ENCODE assay signal across 11 cellular contexts in genomic region chr16:70749006-70749678, GRCh38. TPM values are rescaled to one million over a fixed set of nuclear protein-coding genes. Genes with fewer than 3 reads are reported as not detected.
DNase-seq lines count a peak whose midpoint lies in the region; ATAC-seq and TF ChIP-seq lines count a peak whose summit lies in the region.
"Had no signal": no experiment of that assay in that cellular context is flagged by ENCODE, and none has a peak within 500 bp of the region (broad histone marks: within the 10 kb centered on the region; RNA-seq: fewer than 3 reads in every experiment).

No MANE protein-coding gene starts in this region.

- H3K4me1 ChIP-seq in right cardiac atrium (ENCODE audit: control insufficient read depth, insufficient read depth, low read length) = peaks cover 23% of the 10 kb centered on the region
- peaks cover 89% of the 10 kb centered on the region for H3K4me1 ChIP-seq in mucosa of stomach (ENCODE audit: control insufficient read depth, insufficient read depth, low read length)
- peaks cover 85% of the 10 kb centered on the region for H3K4me1 ChIP-seq in vagina

- intact Hi-C loops in right cardiac atrium (cut with DNase I) = no loop called here
- intact Hi-C loops in Right ventricle myocardium superior (cut with DNase I) = no loop called here
- intact Hi-C loops in vagina (cut with DNase I) = no loop called here

- DNase-seq in right cardiac atrium = peak in 2 of 3 donors; percentile 39 to 45
- no peak for DNase-seq in Right ventricle myocardium superior
- no peak for DNase-seq in vagina (ENCODE audit: extremely low spot score in 2 of 2)
- no peak for DNase-seq in activated CD4-positive, alpha-beta T cell treated with anti-CD3 and anti-CD28 coated beads, Interleukin-2, amount 50 U/mL, for 1 hour
- no peak for DNase-seq in brain microvascular endothelial cell
- DNase-seq: HCEC 1CT; NK-92 treated with Interleukin-12 subunit alpha and Interleukin-12 subunit beta, amount 100 ng/mL, for 24 hours had no signal

- TF ChIP-seq CTCF in vagina (IDR thresholded peaks at IDR 0.05) (no peak), brain microvascular endothelial cell (IDR thresholded peaks at IDR 0.05; ENCODE audit: low read depth, low read length, missing control alignments) (no peak)

- H3K36me3 ChIP-seq in mucosa of stomach (ENCODE audit: control insufficient read depth, insufficient read depth, low read length) (no peaks in the 10 kb centered on the region), vagina (no peaks in the 10 kb centered on the region), brain microvascular endothelial cell (replicated peaks) (peaks cover 3% of the 10 kb centered on the region)

- H3K4me3 ChIP-seq in right cardiac atrium (ENCODE audit: low read length) (no peak overlapping the region), mucosa of stomach (ENCODE audit: low read length) (no peak overlapping the region), vagina (no peak overlapping the region), brain microvascular endothelial cell (ENCODE audit: low read depth, low read length) (no peak overlapping the region)
- H3K4me3 ChIP-seq: heart left ventricle had no signal

- peak overlapping the region; percentile 8 for H3K9ac ChIP-seq in mucosa of stomach (ENCODE audit: low read length)

- 89% methylated on average over 9 of the region's 9 CpGs for WGBS in right cardiac atrium

- ATAC-seq in right cardiac atrium = no peak
- ATAC-seq in Right ventricle myocardium superior (ENCODE audit: poor library complexity) = no peak
- no peak for ATAC-seq in GM19455 (IDR thresholded peaks at IDR 0.05; ENCODE audit: unreplicated experiment)
- ATAC-seq: heart left ventricle had no signal

- H3K27ac ChIP-seq in right cardiac atrium (ENCODE audit: low read length) (no peak overlapping the region), cingulate gyrus (ENCODE audit: low read depth, low read length) (peak overlapping the region; percentile 74), vagina (peak overlapping the region; percentile 79), brain microvascular endothelial cell (no peak overlapping the region)

- no peaks in the 10 kb centered on the region for H3K27me3 ChIP-seq in right cardiac atrium (ENCODE audit: control insufficient read depth, insufficient read depth)
- no peaks in the 10 kb centered on the region for H3K27me3 ChIP-seq in mucosa of stomach (ENCODE audit: control insufficient read depth, insufficient read depth, low read length)
- H3K27me3 ChIP-seq in vagina = no peaks in the 10 kb centered on the region
- H3K27me3 ChIP-seq in brain microvascular endothelial cell (replicated peaks) = no peaks in the 10 kb centered on the region
- H3K27me3 ChIP-seq: heart left ventricle had no signal

- in situ Hi-C loops in brain microvascular endothelial cell (cut with HindIII; ENCODE audit: low pct_ligation_motif_present, low sequenced_read_pairs) = no loop called here

- TF ChIP-seq POLR2A in vagina (IDR thresholded peaks at IDR 0.05) = no peak

- H3K9me3 ChIP-seq in right cardiac atrium (ENCODE audit: control insufficient read depth, low read length) (no peaks in the 10 kb centered on the region), mucosa of stomach (ENCODE audit: control insufficient read depth, low read length) (no peaks in the 10 kb centered on the region), vagina (no peaks in the 10 kb centered on the region)
- H3K9me3 ChIP-seq: heart left ventricle had no signal

RNA-seq across cellular contexts. Expression of gene VAC14, which starts 51.8 kb away (rescaled TPM):
- 10 to 100 TPM; 18.2 to 24.2 (median 23.0) TPM for total RNA-seq in right cardiac atrium
- polyA plus RNA-seq in right cardiac atrium = 27.4 TPM
- total RNA-seq in Right ventricle myocardium superior = 17.4 TPM
- total RNA-seq in vagina = 38.1 TPM

Comparison
In these comparisons a context has a peak if more than half of its experiments do, and no peak if none do; other contexts are left out.
1. DNase-seq: peak in right cardiac atrium (2 of 3); none in Right ventricle myocardium superior (single experiment), vagina (0 of 2), activated CD4-positive, alpha-beta T cell treated with anti-CD3 and anti-CD28 coated beads, Interleukin-2, amount 50 U/mL, for 1 hour (single experiment) and brain microvascular endothelial cell (single experiment).
2. H3K27ac ChIP-seq: peak in cingulate gyrus (single experiment) and vagina (single experiment); none in right cardiac atrium (single experiment) and brain microvascular endothelial cell (single experiment).